In genomic region chr3:59049671-59050331, GRCh38 we compare ENCODE assay signal across 8 cellular contexts. TPM values are rescaled to one million over a fixed set of nuclear protein-coding genes. Genes with fewer than 3 reads are reported as not detected.
DNase-seq lines count a peak whose midpoint lies in the region; ATAC-seq and TF ChIP-seq lines count a peak whose summit lies in the region.

TSS of gene CFAP20DC (minus strand) at chr3:59050025. CDS start at chr3:59049631, 394 bp downstream.

- no peaks in the 10 kb centered on the region for H3K36me3 Mint-ChIP-seq in activated CD8-positive, alpha-beta T cell treated with anti-CD3 and anti-CD28 coated beads, Interleukin-2, amount 10 ng/mL, durations not matched to agents 7 days and 5 days (ENCODE audit: low read depth)

- no peaks in the 10 kb centered on the region for H3K27me3 Mint-ChIP-seq in activated CD8-positive, alpha-beta T cell treated with anti-CD3 and anti-CD28 coated beads, Interleukin-2, amount 10 ng/mL, durations not matched to agents 7 days and 5 days (ENCODE audit: low read depth)

- peak within 1 kb of the TSS; percentile 73 for H3K4me3 ChIP-seq in AG10803 (ENCODE audit: low read length)
- H3K4me3 ChIP-seq in effector memory CD4-positive, alpha-beta T cell (ENCODE audit: insufficient read depth, low read depth, low read length, poor library complexity, severe bottlenecking): peak within 1 kb of the TSS; percentile 61

- TF ChIP-seq CTCF in AG10803 (conservative IDR thresholded peaks at IDR 0.05; ENCODE audit: low read length): no peak

- peak; percentile 80 for TF ChIP-seq POLR2A in GM19099 (IDR thresholded peaks at IDR 0.05; ENCODE audit: extremely low read depth, insufficient read length, low read depth)

- POLR2A ChIA-PET in activated CD8-positive, alpha-beta T cell treated with anti-CD3 and anti-CD28 coated beads, Interleukin-2, amount 10 ng/mL, durations not matched to agents 7 days and 5 days (lab: Charles Lee): no interaction called here

- H3K4me1 ChIP-seq in effector memory CD4-positive, alpha-beta T cell (ENCODE audit: control insufficient read depth, insufficient read depth, low read length, poor library complexity, severe bottlenecking): peaks cover 3% of the 10 kb centered on the region

- no peaks in the 10 kb centered on the region for H3K27me3 ChIP-seq in effector memory CD4-positive, alpha-beta T cell (replicated peaks; ENCODE audit: control insufficient read depth, insufficient read depth, low read length, poor library complexity, severe bottlenecking)

- no peaks in the 10 kb centered on the region for H3K9me3 ChIP-seq in effector memory CD4-positive, alpha-beta T cell (ENCODE audit: control insufficient read depth, low read length)

- ATAC-seq in HG03354 (IDR thresholded peaks at IDR 0.05; ENCODE audit: poor library complexity, severe bottlenecking, unreplicated experiment): peak; percentile 99
- peak; percentile 98 for ATAC-seq in activated CD8-positive, alpha-beta T cell treated with anti-CD3 and anti-CD28 coated beads, Interleukin-2, amount 10 ng/mL, durations not matched to agents 7 days and 5 days

- DNase-seq in AG10803 (ENCODE audit: low read depth) (peak; percentile 90), NCI-H510A treated with DMSO at 0.1 percent for 48 hours (lab: John Stamatoyannopoulos, UW) (peak; percentile 82), lung microvascular endothelial cell (ENCODE audit: low read depth in 2 of 2) (peak; percentile 92 to 93)
- DNase-seq in activated CD8-positive, alpha-beta T cell treated with anti-CD3 and anti-CD28 coated beads, Interleukin-2, amount 10 ng/mL, durations not matched to agents 7 days and 5 days: peak; percentile 96
- peak; percentile 76 to 82 (median 78) for DNase-seq in effector memory CD4-positive, alpha-beta T cell
- DNase-seq in stimulated activated CD4-positive, alpha-beta T cell treated with anti-CD3 and anti-CD28 coated beads, TNF-alpha, amount 100 ng/mL, for 4 hours (ENCODE audit: low read depth in 3 of 3): peak; percentile 70 to 83 (median 72)

- no peaks in the 10 kb centered on the region for H3K36me3 ChIP-seq in effector memory CD4-positive, alpha-beta T cell (ENCODE audit: control insufficient read depth, insufficient read depth, low read length)

- H3K9me3 Mint-ChIP-seq in activated CD8-positive, alpha-beta T cell treated with anti-CD3 and anti-CD28 coated beads, Interleukin-2, amount 10 ng/mL, durations not matched to agents 7 days and 5 days (ENCODE audit: insufficient read depth): no peaks in the 10 kb centered on the region

- peak within 1 kb of the TSS; percentile 73 for H3K27ac Mint-ChIP-seq in activated CD8-positive, alpha-beta T cell treated with anti-CD3 and anti-CD28 coated beads, Interleukin-2, amount 10 ng/mL, durations not matched to agents 7 days and 5 days

- CTCF ChIA-PET in activated CD8-positive, alpha-beta T cell treated with anti-CD3 and anti-CD28 coated beads, Interleukin-2, amount 10 ng/mL, durations not matched to agents 7 days and 5 days (lab: Charles Lee): no interaction called here

- H3K4me3 Mint-ChIP-seq in activated CD8-positive, alpha-beta T cell treated with anti-CD3 and anti-CD28 coated beads, Interleukin-2, amount 10 ng/mL, durations not matched to agents 7 days and 5 days: peak within 1 kb of the TSS; percentile 69

- peak within 1 kb of the TSS; percentile 54 for H3K27ac ChIP-seq in effector memory CD4-positive, alpha-beta T cell (ENCODE audit: insufficient read depth, low read length, poor library complexity, severe bottlenecking)

- peaks cover 12% of the 10 kb centered on the region for H3K4me1 Mint-ChIP-seq in activated CD8-positive, alpha-beta T cell treated with anti-CD3 and anti-CD28 coated beads, Interleukin-2, amount 10 ng/mL, durations not matched to agents 7 days and 5 days (ENCODE audit: low read depth)

RNA-seq across cellular contexts. Expression of gene CFAP20DC, which starts in this region (rescaled TPM):
- 1 to 10 TPM; 1.5 to 1.6 TPM for total RNA-seq in activated CD8-positive, alpha-beta T cell treated with anti-CD3 and anti-CD28 coated beads, Interleukin-2, amount 10 ng/mL, durations not matched to agents 7 days and 5 days
- 0.40 and 0.65 TPM in 2 replicates for total RNA-seq in lung microvascular endothelial cell

Comparison
In these comparisons a context has a peak if more than half of its experiments do, and no peak if none do; other contexts are left out.
1. Peak in every context shown above with its lines: DNase-seq, ATAC-seq, H3K4me3 ChIP-seq and H3K27ac ChIP-seq.
2. Peak in DNase-seq in lung microvascular endothelial cell; RNA of the gene not detected or under 1 TPM.